In the genomic region with DNA sequence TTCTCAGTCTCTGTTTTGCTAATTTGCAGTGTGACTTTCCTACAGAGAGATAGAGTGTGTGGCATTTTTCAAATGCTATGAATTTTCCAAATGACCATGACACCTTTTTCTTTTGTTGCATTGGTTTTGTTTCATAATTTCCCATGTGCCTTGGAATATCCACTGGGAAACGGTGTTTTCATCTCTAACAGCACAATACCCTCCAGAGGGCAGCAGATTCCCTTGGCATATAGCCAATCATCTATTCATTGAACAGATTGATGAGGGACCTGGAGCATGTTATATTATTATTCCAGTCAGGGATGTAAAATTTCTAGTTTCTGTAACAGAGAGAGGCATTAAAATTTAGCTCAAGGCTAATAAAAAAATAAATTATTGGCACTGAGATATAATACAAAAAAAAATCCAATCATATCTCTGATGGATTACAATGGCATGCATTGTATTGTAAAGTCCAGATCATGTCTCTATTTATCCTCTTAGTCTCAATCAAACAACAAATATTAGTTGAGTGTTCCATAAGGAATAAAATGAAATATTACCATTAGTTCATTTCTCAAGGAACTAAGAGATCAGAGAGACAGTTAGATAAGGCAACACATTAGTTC, we compare ENCODE assay signal across 7 cellular contexts. TPM values are rescaled to one million over a fixed set of nuclear protein-coding genes. Genes with fewer than 3 reads are reported as not detected.
A peak's percentile ranks its signal among the peaks of the same experiment; 100 is the strongest.
DNase-seq lines count a peak whose midpoint lies in the region; ATAC-seq, FAIRE-seq and TF ChIP-seq lines count a peak whose summit lies in the region.

No MANE protein-coding gene starts in this region.

- H3K4me1 ChIP-seq in GM23248 (ENCODE audit: insufficient read depth), result no peaks in the 10 kb centered on the region
- no peaks in the 10 kb centered on the region for H3K4me1 ChIP-seq in K562 (replicated peaks in 1 of 2; ENCODE audit: control insufficient read depth in 2 of 2, insufficient read depth in 2 of 2, low read length in 2 of 2)
- H3K4me1 ChIP-seq in right lobe of liver, result no peaks in the 10 kb centered on the region

- POLR2A ChIA-PET in K562 (lab: Yijun Ruan, JAX), result no interaction called here

- no TSS peak for BruUV-seq in K562 (replicated peaks; lab: Mats Ljungman, UMichigan)

- DNase-seq in GM23248 (peak; percentile 76), NCI-H2081 treated with DMSO at 0.1 percent for 48 hours (lab: John Stamatoyannopoulos, UW) (peak; percentile 33), K562 (ENCODE audit: extremely low read depth in 1 of 4, low spot score in 3 of 4) (peak; percentile 22 to 32 (median 28)), right lobe of liver (peak in 1 of 3 donors; percentile 65)

- H3K9me3 ChIP-seq in GM23248 (ENCODE audit: low read depth) (no peaks in the 10 kb centered on the region), K562 (replicated peaks; ENCODE audit: control insufficient read depth, insufficient read depth, low read depth, low read length) (no peaks in the 10 kb centered on the region), right lobe of liver (no peaks in the 10 kb centered on the region)

- WGBS in GM23248 (ENCODE audit: low coverage in 1 of 2, low lambda C conversion rate in 2 of 2, missing lambda C conversion rate in 2 of 2), 2 experiments, result 0 to 3% methylated on average over 1 of the region's 1 CpG
- WGBS in K562 (ENCODE audit: insufficient coverage, low coverage, missing lambda C conversion rate), result 0% methylated on average over 1 of the region's 1 CpG
- WGBS in right lobe of liver (ENCODE audit: insufficient coverage, low coverage, low lambda C conversion rate, missing lambda C conversion rate), result 0% methylated on average over 1 of the region's 1 CpG

- no peak for TF ChIP-seq EP300 in K562 (IDR thresholded peaks at IDR 0.05; ENCODE audit: low read length)

- H3K36me3 ChIP-seq in GM23248 (ENCODE audit: low read depth) (no peaks in the 10 kb centered on the region), K562 (ENCODE audit: control insufficient read depth, insufficient read depth, low read length) (no peaks in the 10 kb centered on the region), right lobe of liver (no peaks in the 10 kb centered on the region)

- intact Hi-C loops in K562 (cut with micrococcal nuclease), result loop anchor here (5.0 kb wide), 1 partner anchor 177 kb away; the partner anchor contains the start of gene HAL
- intact Hi-C loops in right lobe of liver (cut with DNase I), result no loop called here

- H3K27ac ChIP-seq in GM23248 (no peak overlapping the region), K562 (ENCODE audit: extremely low read depth, low read depth, low read length) (no peak overlapping the region), right lobe of liver (no peak overlapping the region)

- no peaks in the 10 kb centered on the region for H3F3A ChIP-seq in GM23248 (ENCODE audit: insufficient read depth)

- H3K9ac ChIP-seq in GM23248 (no peak overlapping the region), K562 (ENCODE audit: insufficient read depth in 1 of 2, low read depth in 2 of 2, low read length in 2 of 2) (no peak overlapping the region)

- H4K20me1 ChIP-seq in GM23248 (ENCODE audit: insufficient read depth), result no peaks in the 10 kb centered on the region
- no peaks in the 10 kb centered on the region for H4K20me1 ChIP-seq in K562 (replicated peaks; ENCODE audit: control insufficient read depth, insufficient read depth, low read length)

- peaks cover 33% of the 10 kb centered on the region for H3K27me3 ChIP-seq in GM23248 (replicated peaks; ENCODE audit: insufficient read depth)
- no peaks in the 10 kb centered on the region; a peak in 3 of 5 replicates for H3K27me3 ChIP-seq in K562 (ENCODE audit: control insufficient read depth in 2 of 2, insufficient read depth in 2 of 2, low read length in 2 of 2)
- no peaks in the 10 kb centered on the region for H3K27me3 ChIP-seq in right lobe of liver

- H2AFZ ChIP-seq in GM23248 (no peak overlapping the region), K562 (ENCODE audit: low read depth, low read length) (no peak overlapping the region)

- no peaks in the 10 kb centered on the region for H3K9me2 ChIP-seq in GM23248 (ENCODE audit: insufficient read depth)

- no peaks in the 10 kb centered on the region for H3K9me1 ChIP-seq in K562 (ENCODE audit: control insufficient read depth, insufficient read depth, low read length)

- H3K4me2 ChIP-seq in GM23248 (ENCODE audit: unreplicated experiment) (no peak overlapping the region), K562 (ENCODE audit: insufficient read depth, low read length) (no peak overlapping the region)

- H3K79me2 ChIP-seq in GM23248 (ENCODE audit: insufficient read depth) (no peaks in the 10 kb centered on the region), K562 (ENCODE audit: control insufficient read depth, insufficient read depth, low read length) (no peaks in the 10 kb centered on the region)

- peak; percentile 31 to 54 (median 38); a peak in 4 of 6 replicates for TF ChIP-seq CTCF in K562 (IDR thresholded peaks at IDR 0.05 in 2 of 3, conservative IDR thresholded peaks at IDR 0.05 in 1 of 3; ENCODE audit: insufficient read depth in 2 of 3, low read depth in 1 of 3, low read length in 3 of 3)
- TF ChIP-seq CTCF in right lobe of liver (IDR thresholded peaks at IDR 0.05), result peak; percentile 57 to 80 (median 68)

- CTCF ChIA-PET in K562 (lab: Yijun Ruan, JAX; ENCODE audit: low intra/inter-chr PET ratio), result no interaction called here

- FAIRE-seq in K562 (lab: Jason Lieb, UNC), result no peak

- TF ChIP-seq POLR2A in K562 (conservative IDR thresholded peaks at IDR 0.05), result no peak
- TF ChIP-seq POLR2A in right lobe of liver (IDR thresholded peaks at IDR 0.05), result no peak

- peak; percentile 40 to 57; a peak in 3 of 4 replicates for TF ChIP-seq RAD21 in K562 (CRISPR knock-in tag; conservative IDR thresholded peaks at IDR 0.05 in 1 of 2, IDR thresholded peaks at IDR 0.05 in 1 of 2)

- in situ Hi-C loops in GM23248 (cut with MboI) (no loop called here), K562 (cut with MboI) (no loop called here)

- ATAC-seq in K562 (no peak), right lobe of liver (peak; percentile 85 to 93 (median 92)), GM21360 (IDR thresholded peaks at IDR 0.05; ENCODE audit: unreplicated experiment) (no peak), HG02852 (IDR thresholded peaks at IDR 0.05; ENCODE audit: unreplicated experiment) (no peak), HG03108 (IDR thresholded peaks at IDR 0.05; ENCODE audit: unreplicated experiment) (no peak)

- H3K4me3 ChIP-seq in GM23248 (no peak overlapping the region), K562 (no peak overlapping the region), right lobe of liver (no peak overlapping the region)

TF ChIP-seq in K562, 482 proteins besides CTCF, POLR2A, EP300 and RAD21 (continues in another document):
- TF ChIP-seq RBM15 (IDR thresholded peaks at IDR 0.05; ENCODE audit: insufficient read depth, low read length), result no peak
- TF ChIP-seq SRF (CRISPR knock-in tag; IDR thresholded peaks at IDR 0.05), result no peak
- no peak for TF ChIP-seq KLF1 (tag; IDR thresholded peaks at IDR 0.05)
- TF ChIP-seq NFXL1 (CRISPR knock-in tag; IDR thresholded peaks at IDR 0.05), result no peak
- peak; percentile 43 for TF ChIP-seq NFIX (CRISPR knock-in tag; IDR thresholded peaks at IDR 0.05; ENCODE audit: low read depth)

RNA-seq across cellular contexts. Expression of gene NTN4, which starts 29.6 kb away (rescaled TPM):
- 63.7 and 76.6 TPM in 2 replicates for total RNA-seq in GM23248 (2014; rRNA removed; shearing (Covaris generic))
- polyA plus RNA-seq in GM23248 (2016; fragmentation: Nextera tagmentation; extraction: Ambion mirVana), result 35.2 and 36.9 TPM in 2 replicates
- not detected in 2 replicates for total RNA-seq in K562 (2011; cell fraction: chromatin; rRNA removed; ENCODE audit: low replicate concordance)
- total RNA-seq in K562 (2011; cell fraction: nucleolus; rRNA removed), result not detected in 2 replicates
- not detected in 2 replicates for total RNA-seq in K562 (2011; cell fraction: nucleoplasm; rRNA removed)
- total RNA-seq in K562 (2014; rRNA removed), result not detected in 2 replicates
- not detected in 2 replicates for total RNA-seq in K562 (2014; rRNA removed; fragmentation: Illumina TruSeq; extraction: Trizol)
- total RNA-seq in K562 (2015; rRNA removed; fragmentation: Illumina TruSeq; extraction: Trizol), result not detected in 2 replicates
- total RNA-seq in K562 (2021), result 0.13 TPM in 1 of 2 replicates, not detected in the other
- polyA plus RNA-seq in K562 (2011; rRNA removed), result not detected in 2 replicates
- 0.01 TPM in 2 replicates for polyA plus RNA-seq in K562 (2011; cell fraction: cytosol; rRNA removed)
- not detected in 2 replicates for polyA plus RNA-seq in K562 (2011; cell fraction: nucleus; rRNA removed)
- not detected in 2 replicates for polyA plus RNA-seq in K562 (2012)
- polyA plus RNA-seq in K562 (2014; fragmentation: Illumina TruSeq; extraction: Trizol), result not detected in 2 replicates
- polyA plus RNA-seq in K562 (2014; fragmentation: Nextera tagmentation; extraction: Ambion mirVana), result not detected
- not detected in 2 replicates for polyA plus RNA-seq in K562 (2014; rRNA removed)
- polyA minus RNA-seq in K562 (2011; rRNA and poly(A)+ RNA removed), result not detected in 2 replicates
- polyA minus RNA-seq in K562 (2011; cell fraction: cytosol; rRNA and poly(A)+ RNA removed), result not detected in 2 replicates
- polyA minus RNA-seq in K562 (2011; cell fraction: nucleus; rRNA and poly(A)+ RNA removed), result not detected in 2 replicates
- 10 to 100 TPM; 14.7 to 28.7 (median 18.9) TPM for total RNA-seq in right lobe of liver

RNA-seq across cellular contexts. Expression of gene SNRPF, which starts 38.6 kb away (rescaled TPM):
- 5.1 and 10.4 TPM in 2 replicates for total RNA-seq in GM23248 (2014; rRNA removed; shearing (Covaris generic))
- polyA plus RNA-seq in GM23248 (2016; fragmentation: Nextera tagmentation; extraction: Ambion mirVana), result 42.5 and 42.6 TPM in 2 replicates
- 9.0 and 33.7 TPM in 2 replicates for total RNA-seq in K562 (2011; cell fraction: chromatin; rRNA removed; ENCODE audit: low replicate concordance)
- total RNA-seq in K562 (2011; cell fraction: nucleolus; rRNA removed), result 10.5 and 13.9 TPM in 2 replicates
- 25.7 and 45.3 TPM in 2 replicates for total RNA-seq in K562 (2011; cell fraction: nucleoplasm; rRNA removed)
- total RNA-seq in K562 (2014; rRNA removed), result 70.4 and 83.6 TPM in 2 replicates
- total RNA-seq in K562 (2014; rRNA removed; fragmentation: Illumina TruSeq; extraction: Trizol), result 99.2 and 103 TPM in 2 replicates
- total RNA-seq in K562 (2015; rRNA removed; fragmentation: Illumina TruSeq; extraction: Trizol), result 104 and 118 TPM in 2 replicates
- 66.1 and 67.0 TPM in 2 replicates for total RNA-seq in K562 (2021)
- 37.9 and 54.6 TPM in 2 replicates for polyA plus RNA-seq in K562 (2011; rRNA removed)
- 20.2 and 20.6 TPM in 2 replicates for polyA plus RNA-seq in K562 (2011; cell fraction: cytosol; rRNA removed)
- 16.8 and 27.8 TPM in 2 replicates for polyA plus RNA-seq in K562 (2011; cell fraction: nucleus; rRNA removed)
- polyA plus RNA-seq in K562 (2012), result 49.0 and 177 TPM in 2 replicates
- polyA plus RNA-seq in K562 (2014; fragmentation: Illumina TruSeq; extraction: Trizol), result 91.4 and 93.6 TPM in 2 replicates
- 100 to 1,000 TPM; 181 to 205 TPM for polyA plus RNA-seq in K562 (2014; fragmentation: Nextera tagmentation; extraction: Ambion mirVana)
- polyA plus RNA-seq in K562 (2014; rRNA removed), result 76.0 and 80.5 TPM in 2 replicates
- polyA minus RNA-seq in K562 (2011; rRNA and poly(A)+ RNA removed), result 21.5 and 26.0 TPM in 2 replicates
- 11.4 and 20.6 TPM in 2 replicates for polyA minus RNA-seq in K562 (2011; cell fraction: cytosol; rRNA and poly(A)+ RNA removed)
- 13.6 and 22.9 TPM in 2 replicates for polyA minus RNA-seq in K562 (2011; cell fraction: nucleus; rRNA and poly(A)+ RNA removed)
- total RNA-seq in right lobe of liver, result 10 to 100 TPM in 3 of 6 experiments, 1 to 10 TPM in 3; 5.8 to 10.4 (median 8.5) TPM

Comparison
In these comparisons a context has a peak if more than half of its experiments do, and no peak if none do; other contexts are left out.
1. ATAC-seq: peak in right lobe of liver (4 of 4); none in K562 (single experiment), GM21360 (single experiment), HG02852 (single experiment) and HG03108 (single experiment).
2. RNA of gene NTN4, which starts 29.6 kb away (total RNA-seq): 63.7 to 76.6 TPM in GM23248 and 14.7 to 28.7 TPM in right lobe of liver; 0.13 TPM in K562; every median in the first group is over 10 times any median in the second.